In the genomic region with DNA sequence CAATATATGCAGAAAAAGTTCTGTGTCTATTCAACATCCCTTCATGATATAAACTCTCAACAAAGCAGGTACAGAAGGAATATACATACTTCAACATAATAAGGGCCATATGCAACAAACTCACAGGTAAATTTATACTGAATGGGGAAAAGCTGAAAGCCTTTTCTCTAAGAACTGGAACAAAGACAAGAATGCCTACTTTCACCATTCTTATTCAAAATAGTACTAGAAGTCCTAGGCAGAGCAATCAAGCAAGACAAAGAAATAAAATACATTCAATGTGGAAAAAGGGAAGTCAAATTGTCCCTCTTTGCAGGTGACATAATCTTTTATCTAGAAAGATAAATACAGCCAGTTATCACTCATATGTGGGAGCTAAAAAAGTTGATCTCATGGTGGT, we compare ENCODE assay signal across 33 cellular contexts.
"Had no signal": no experiment of that assay in that cellular context is flagged by ENCODE, and none has a peak within 500 bp of the region (broad histone marks: within the 10 kb centered on the region; RNA-seq: fewer than 3 reads in every experiment).

No MANE protein-coding gene starts in this region.

- H3K4me1 Mint-ChIP-seq: activated CD4-positive, alpha-beta T cell treated with anti-CD3 and anti-CD28 coated beads for 36 hours; activated CD8-positive, alpha-beta memory T cell treated with anti-CD3 and anti-CD28 coated beads, Interleukin-2, amount 10 ng/mL, durations not matched to agents 7 days and 5 days; activated T-helper 17 cell treated with anti-CD3 and anti-CD28 coated beads, Interleukin-2, amount 50 U/mL, for 72 hours; T-helper 17 cell had no signal

- H3K4me3 Mint-ChIP-seq: activated CD4-positive, alpha-beta memory T cell treated with anti-CD3 and anti-CD28 coated beads for 36 hours; activated CD4-positive, alpha-beta T cell treated with anti-CD3 and anti-CD28 coated beads for 36 hours; activated CD4-positive, alpha-beta T cell treated with anti-CD3 and anti-CD28 coated beads, Interleukin-2, amount 10 ng/mL, durations not matched to agents 24 days and 14 days; activated CD8-positive, alpha-beta memory T cell treated with anti-CD3 and anti-CD28 coated beads, Interleukin-2, amount 10 ng/mL, durations not matched to agents 7 days and 5 days; activated CD8-positive, alpha-beta T cell treated with anti-CD3 and anti-CD28 coated beads, Interleukin-2, amount 10 ng/mL, durations not matched to agents 7 days and 5 days; activated naive CD8-positive, alpha-beta T cell; activated T-helper 17 cell treated with anti-CD3 and anti-CD28 coated beads, Interleukin-2, amount 50 U/mL, for 72 hours; effector memory CD8-positive, alpha-beta T cell; T-helper 17 cell; T-helper 2 cell treated with Interferon-gamma antibody and Interleukin-4, amounts not matched to agents 5 μg/mL and 100 μg/mL, for 36 hours had no signal

- H3K27ac ChIP-seq: body of pancreas, esophagus muscularis mucosa, foreskin keratinocyte, gastrocnemius medialis, heart left ventricle, WERI-Rb-1 had no signal

- H3K4me3 ChIP-seq: body of pancreas, esophagus muscularis mucosa, gastrocnemius medialis, heart left ventricle had no signal

- H3K36me3 ChIP-seq: WERI-Rb-1 had no signal

- H3K27me3 Mint-ChIP-seq: activated CD4-positive, alpha-beta memory T cell treated with anti-CD3 and anti-CD28 coated beads for 36 hours; activated CD4-positive, alpha-beta T cell treated with anti-CD3 and anti-CD28 coated beads for 36 hours; activated CD4-positive, alpha-beta T cell treated with anti-CD3 and anti-CD28 coated beads, Interleukin-2, amount 10 ng/mL, durations not matched to agents 24 days and 14 days; activated CD8-positive, alpha-beta memory T cell treated with anti-CD3 and anti-CD28 coated beads, Interleukin-2, amount 10 ng/mL, durations not matched to agents 7 days and 5 days; activated naive CD8-positive, alpha-beta T cell; activated T-helper 17 cell treated with anti-CD3 and anti-CD28 coated beads, Interleukin-2, amount 50 U/mL, for 72 hours; effector memory CD8-positive, alpha-beta T cell; T-helper 17 cell had no signal

- H3K4me1 ChIP-seq: body of pancreas, esophagus muscularis mucosa, gastrocnemius medialis, heart left ventricle had no signal

- DNase-seq: activated CD4-positive, alpha-beta memory T cell treated with anti-CD3 and anti-CD28 coated beads for 36 hours; activated CD4-positive, alpha-beta T cell treated with anti-CD3 and anti-CD28 coated beads for 36 hours; activated CD4-positive, alpha-beta T cell treated with anti-CD3 and anti-CD28 coated beads, Interleukin-2, amount 10 ng/mL, durations not matched to agents 24 days and 14 days; activated CD4-positive, CD25-positive, alpha-beta regulatory T cell; activated CD4-positive, CD25-positive, alpha-beta regulatory T cell treated with anti-CD3 and anti-CD28 coated beads, Interleukin-2, amount 50 U/mL, for 72 hours; activated CD8-positive, alpha-beta memory T cell treated with anti-CD3 and anti-CD28 coated beads, Interleukin-2, amount 10 ng/mL, durations not matched to agents 7 days and 5 days; activated CD8-positive, alpha-beta memory T cell treated with anti-CD3 and anti-CD28 coated beads, Interleukin-2, amount 50 U/mL, for 4 hours; activated CD8-positive, alpha-beta T cell treated with anti-CD3 and anti-CD28 coated beads, Interleukin-2, amount 10 ng/mL, durations not matched to agents 7 days and 5 days; activated effector memory CD4-positive, alpha-beta T cell treated with Interleukin-2 at 50 U/mL for 16 hours; activated gamma-delta T cell treated with Interleukin-2 at 50 U/mL for 16 hours; activated naive CD4-positive, alpha-beta T cell treated with anti-CD3 and anti-CD28 coated beads, Interleukin-2, amount 50 U/mL, for 16 hours; activated naive CD4-positive, alpha-beta T cell treated with Interleukin-2 at 50 U/mL for 16 hours; activated T-cell treated with anti-CD3 and anti-CD28 coated beads, Interleukin-2, amount 50 U/mL, for 1 hour; amniotic stem cell; anterior cingulate cortex; body of pancreas; caudate nucleus; cortex of kidney; dermis blood vessel endothelial cell; effector CD4-positive, alpha-beta T cell; effector memory CD8-positive, alpha-beta T cell; erythroblast; foreskin keratinocyte; gastrocnemius medialis; glutamatergic neuron; heart left ventricle; T-helper 17 cell; T1000; WERI-Rb-1 had no signal

- H3K9me3 ChIP-seq: gastrocnemius medialis had no signal

- ATAC-seq: activated CD4-positive, alpha-beta T cell treated with anti-CD3 and anti-CD28 coated beads for 36 hours; activated CD8-positive, alpha-beta memory T cell treated with anti-CD3 and anti-CD28 coated beads, Interleukin-2, amount 10 ng/mL, durations not matched to agents 7 days and 5 days; activated CD8-positive, alpha-beta T cell treated with anti-CD3 and anti-CD28 coated beads, Interleukin-2, amount 10 ng/mL, durations not matched to agents 7 days and 5 days; activated T-helper 17 cell treated with anti-CD3 and anti-CD28 coated beads, Interleukin-2, amount 50 U/mL, for 72 hours; body of pancreas; effector memory CD8-positive, alpha-beta T cell; foreskin keratinocyte; gastrocnemius medialis; heart left ventricle; T-helper 17 cell had no signal

- H3K27ac Mint-ChIP-seq: activated CD4-positive, alpha-beta memory T cell treated with anti-CD3 and anti-CD28 coated beads for 36 hours; activated CD4-positive, alpha-beta T cell treated with anti-CD3 and anti-CD28 coated beads, Interleukin-2, amount 10 ng/mL, durations not matched to agents 24 days and 14 days; activated CD8-positive, alpha-beta memory T cell treated with anti-CD3 and anti-CD28 coated beads, Interleukin-2, amount 10 ng/mL, durations not matched to agents 7 days and 5 days; activated CD8-positive, alpha-beta T cell treated with anti-CD3 and anti-CD28 coated beads, Interleukin-2, amount 10 ng/mL, durations not matched to agents 7 days and 5 days; activated naive CD8-positive, alpha-beta T cell; activated T-helper 17 cell treated with anti-CD3 and anti-CD28 coated beads, Interleukin-2, amount 50 U/mL, for 72 hours; effector memory CD8-positive, alpha-beta T cell; T-helper 17 cell; T-helper 2 cell treated with Interferon-gamma antibody and Interleukin-4, amounts not matched to agents 5 μg/mL and 100 μg/mL, for 36 hours had no signal

- H3K27me3 ChIP-seq: body of pancreas, esophagus muscularis mucosa, foreskin keratinocyte, gastrocnemius medialis, heart left ventricle had no signal
